ENCODE assay signal across 15 cellular contexts in genomic region chr5:14308384-14309154, GRCh38.
DNase-seq lines count a peak whose midpoint lies in the region; ATAC-seq, FAIRE-seq and TF ChIP-seq lines count a peak whose summit lies in the region.
"Had no signal": no experiment of that assay in that cellular context is flagged by ENCODE, and none has a peak within 500 bp of the region (broad histone marks: within the 10 kb centered on the region; RNA-seq: fewer than 3 reads in every experiment).

No MANE protein-coding gene starts in this region.

- no TSS peak for BruUV-seq in K562 (replicated peaks; lab: Mats Ljungman, UMichigan)

- no peaks in the 10 kb centered on the region for H3K79me2 ChIP-seq in K562 (ENCODE audit: control insufficient read depth, insufficient read depth, low read length)

- H3K27me3 ChIP-seq in K562 (ENCODE audit: control insufficient read depth in 2 of 2, insufficient read depth in 2 of 2, low read length in 2 of 2) (peaks cover 0 to 10% of the 10 kb centered on the region in 2 experiments; a peak in 1 of 5 replicates), HAP-1 (ENCODE audit: low read depth) (no peaks in the 10 kb centered on the region)
- H3K27me3 ChIP-seq: BLaER1 treated with 17β-estradiol and CSF1 and Interleukin-3, amounts not matched to agents 10 nM and 100 nM had no signal

- H3K27ac ChIP-seq in K562 (ENCODE audit: extremely low read depth, low read depth, low read length), result no peak overlapping the region
- H3K27ac ChIP-seq: BLaER1 treated with 17β-estradiol and CSF1 and Interleukin-3, amounts not matched to agents 10 nM and 100 nM had no signal

- no peak for TF ChIP-seq POLR2A in K562 (conservative IDR thresholded peaks at IDR 0.05)

- WGBS in K562 (ENCODE audit: insufficient coverage, low coverage, missing lambda C conversion rate), result 3% methylated on average over 4 of the region's 5 CpGs

- intact Hi-C loops in K562 (cut with micrococcal nuclease), result no loop called here

- H4K20me1 ChIP-seq in K562 (replicated peaks; ENCODE audit: control insufficient read depth, insufficient read depth, low read length), result no peaks in the 10 kb centered on the region

- TF ChIP-seq CTCF in K562 (IDR thresholded peaks at IDR 0.05 in 2 of 3, conservative IDR thresholded peaks at IDR 0.05 in 1 of 3; ENCODE audit: insufficient read depth in 2 of 3, low read depth in 1 of 3, low read length in 3 of 3), result no peak

- CTCF ChIA-PET in K562 (lab: Yijun Ruan, JAX; ENCODE audit: low intra/inter-chr PET ratio), result no interaction called here

- no peak for ATAC-seq in K562
- no peak for ATAC-seq in GM21360 (IDR thresholded peaks at IDR 0.05; ENCODE audit: unreplicated experiment)

- no peaks in the 10 kb centered on the region for H3K9me1 ChIP-seq in K562 (ENCODE audit: control insufficient read depth, insufficient read depth, low read length)

- H3K9me3 ChIP-seq in K562 (replicated peaks; ENCODE audit: control insufficient read depth, insufficient read depth, low read depth, low read length), result no peaks in the 10 kb centered on the region
- H3K9me3 ChIP-seq in HAP-1, result no peaks in the 10 kb centered on the region

- H3K9ac ChIP-seq in K562 (ENCODE audit: insufficient read depth in 1 of 2, low read depth in 2 of 2, low read length in 2 of 2), result no peak overlapping the region
- H3K9ac ChIP-seq: BLaER1 treated with 17β-estradiol and CSF1 and Interleukin-3, amounts not matched to agents 10 nM and 100 nM had no signal

- POLR2A ChIA-PET in K562 (lab: Yijun Ruan, JAX), result no interaction called here

- H3K36me3 ChIP-seq in K562 (ENCODE audit: control insufficient read depth, insufficient read depth, low read length) (no peaks in the 10 kb centered on the region), HAP-1 (replicated peaks) (no peaks in the 10 kb centered on the region; the same call in 1 of the 2 replicates)

- no peak for TF ChIP-seq EP300 in K562 (IDR thresholded peaks at IDR 0.05; ENCODE audit: low read length)

- no peak overlapping the region for H3K4me2 ChIP-seq in K562 (ENCODE audit: insufficient read depth, low read length)
- H3K4me2 ChIP-seq: BLaER1 treated with 17β-estradiol and CSF1 and Interleukin-3, amounts not matched to agents 10 nM and 100 nM had no signal

- FAIRE-seq in HTR-8/SVneo (lab: Jason Lieb, UNC), result peak; percentile 74
- FAIRE-seq in K562 (lab: Jason Lieb, UNC), result no peak
- FAIRE-seq: GM12891 had no signal

- no peak for TF ChIP-seq RAD21 in K562 (CRISPR knock-in tag; conservative IDR thresholded peaks at IDR 0.05 in 1 of 2, IDR thresholded peaks at IDR 0.05 in 1 of 2)

- no peak overlapping the region for H2AFZ ChIP-seq in K562 (ENCODE audit: low read depth, low read length)

- DNase-seq in EL, result peak; percentile 44
- DNase-seq in HTR-8/SVneo (ENCODE audit: insufficient read length, low spot score), result no peak
- no peak for DNase-seq in K562 (ENCODE audit: extremely low read depth in 1 of 4, low spot score in 3 of 4)
- DNase-seq in HAP-1 (ENCODE audit: low spot score in 2 of 2), result no peak
- DNase-seq in NCI-H774 (lab: John Stamatoyannopoulos, UW), result no peak
- DNase-seq: CD4-positive, CD25-positive, alpha-beta regulatory T cell; CD8-positive, alpha-beta memory T cell; COR-L47; DMS 273 treated with DMSO at 0.1 percent for 48 hours; DMS53; DND-41; HCEC 1CT had no signal

- in situ Hi-C loops in K562 (cut with MboI), result no loop called here
- in situ Hi-C loops in HAP-1 (cut with MboI; ENCODE audit: low sequenced_read_pairs), result no loop called here

- H3K4me3 ChIP-seq in K562, result no peak overlapping the region
- H3K4me3 ChIP-seq in HAP-1, result no peak overlapping the region
- H3K4me3 ChIP-seq: BLaER1 treated with 17β-estradiol and CSF1 and Interleukin-3, amounts not matched to agents 10 nM and 100 nM had no signal

- H3K4me1 ChIP-seq in K562 (replicated peaks in 1 of 2; ENCODE audit: control insufficient read depth in 2 of 2, insufficient read depth in 2 of 2, low read length in 2 of 2), result no peaks in the 10 kb centered on the region; a peak in 2 of 5 replicates
- H3K4me1 ChIP-seq in HAP-1, result no peaks in the 10 kb centered on the region
- H3K4me1 ChIP-seq: BLaER1 treated with 17β-estradiol and CSF1 and Interleukin-3, amounts not matched to agents 10 nM and 100 nM had no signal

TF ChIP-seq in K562, 482 proteins besides CTCF, POLR2A, EP300 and RAD21:
- TF ChIP-seq RERE (CRISPR knock-in tag; IDR thresholded peaks at IDR 0.05; ENCODE audit: borderline replicate concordance), result no peak
- TF ChIP-seq OTX1 (CRISPR knock-in tag; IDR thresholded peaks at IDR 0.05), result 0 out of 2 replicates have a peak, but pooled peaks have one; percentile 12
- peak; percentile 45; the same call in 1 of the 2 replicates for TF ChIP-seq EGR1 (conservative IDR thresholded peaks at IDR 0.05)
